Comparison of ENCODE assay signal across 1 cellular context in the genomic region with DNA sequence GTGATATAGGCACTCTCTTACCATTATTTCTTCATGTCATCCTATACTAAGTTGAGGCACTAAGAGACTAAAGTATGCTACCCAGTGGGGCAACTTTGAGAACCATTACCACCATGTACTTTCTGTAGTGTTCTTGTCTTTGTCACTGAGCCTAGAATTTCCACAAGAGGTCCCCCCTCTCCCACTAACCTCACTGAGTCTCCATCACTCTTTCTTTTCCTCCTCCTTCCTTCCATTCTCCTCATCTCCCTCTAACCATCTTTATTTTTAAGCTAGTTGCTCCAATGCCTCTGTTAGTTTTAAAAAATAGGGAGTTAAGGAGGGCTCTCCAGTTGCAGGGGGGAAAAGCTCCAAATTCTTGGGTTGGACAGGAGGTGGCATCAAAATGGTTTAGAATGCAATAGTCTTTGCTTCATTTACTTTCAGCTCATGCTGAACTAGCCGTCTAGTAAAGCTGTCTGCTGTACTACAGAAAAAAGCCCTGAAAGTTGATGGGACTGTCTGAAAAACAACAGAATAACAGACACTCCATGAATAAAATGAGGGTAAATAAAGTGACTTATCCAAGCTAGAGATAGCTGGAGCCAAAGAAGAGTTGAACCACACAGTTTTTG.
TF ChIP-seq lines count a peak whose summit lies in the region.

No MANE protein-coding gene starts in this region.

TF ChIP-seq in A549, 52 proteins besides CTCF, POLR2A, EP300 and RAD21 (continued from another document):
- TF ChIP-seq RNF2 (IDR thresholded peaks at IDR 0.05; ENCODE audit: borderline replicate concordance, low read depth) = no peak
- no peak for TF ChIP-seq PBX3 (IDR thresholded peaks at IDR 0.05)
- TF ChIP-seq MAFK (IDR thresholded peaks at IDR 0.05; ENCODE audit: partially characterized antibody) = no peak
